Comparison of ENCODE assay signal across 14 cellular contexts in the genomic region with DNA sequence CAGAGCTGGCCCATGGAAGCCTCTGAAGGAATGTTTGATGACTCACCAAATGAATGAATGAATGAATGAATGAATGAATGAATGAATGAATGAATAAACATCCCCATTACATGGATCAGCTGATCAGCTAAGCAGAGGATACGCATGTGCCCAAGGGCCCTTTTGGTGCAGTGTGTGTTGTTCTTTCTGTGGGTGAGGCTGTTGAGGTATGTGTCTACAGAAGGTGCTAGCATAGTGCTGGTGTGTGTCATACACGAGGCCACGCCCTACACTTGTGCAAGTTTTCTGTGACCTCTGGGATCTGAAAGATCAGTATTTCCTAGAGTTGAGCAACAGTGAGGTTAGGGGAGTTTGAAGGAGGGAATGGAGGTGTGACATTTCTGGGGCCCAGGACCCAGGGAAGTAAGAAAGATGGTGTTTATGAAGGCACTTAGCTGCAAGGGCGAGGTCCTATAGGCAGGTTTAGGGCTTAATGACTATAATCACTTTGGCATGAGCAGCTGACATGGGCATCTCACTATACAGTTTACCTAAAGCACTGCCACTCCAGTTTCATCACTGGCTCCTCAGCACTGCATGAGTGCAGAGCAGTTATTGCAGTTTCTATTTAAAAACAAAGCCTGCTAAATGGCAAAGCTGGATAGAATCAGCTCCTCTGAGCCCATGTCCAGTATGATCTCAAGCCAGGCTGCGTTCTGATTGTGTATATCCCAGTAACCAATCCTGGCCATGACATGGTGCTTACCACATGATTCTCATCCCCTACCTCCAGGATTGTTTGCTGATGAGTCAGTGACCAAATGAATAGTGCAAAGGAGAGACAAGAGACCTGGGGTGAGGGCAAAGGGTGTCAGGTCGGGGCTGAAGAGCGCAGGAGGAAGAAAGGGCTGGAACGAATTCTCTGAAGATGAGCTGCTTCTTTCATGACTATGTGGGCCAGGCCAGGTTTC. TPM values are rescaled to one million over a fixed set of nuclear protein-coding genes. Genes with fewer than 3 reads are reported as not detected.
DNase-seq lines count a peak whose midpoint lies in the region; ATAC-seq, FAIRE-seq and TF ChIP-seq lines count a peak whose summit lies in the region.
"Had no signal": no experiment of that assay in that cellular context is flagged by ENCODE, and none has a peak within 500 bp of the region (broad histone marks: within the 10 kb centered on the region; RNA-seq: fewer than 3 reads in every experiment).

No MANE protein-coding gene starts in this region.

- no peaks in the 10 kb centered on the region for H3K9me3 Mint-ChIP-seq in activated T-cell treated with anti-CD3 and anti-CD28 coated beads, Interleukin-2, amount 50 U/mL, for 24 hours
- H3K9me3 Mint-ChIP-seq: mesothelial cell of epicardium had no signal

- TF ChIP-seq RAD21 in A549 (conservative IDR thresholded peaks at IDR 0.05 in 1 of 2, IDR thresholded peaks at IDR 0.05 in 1 of 2): no peak

- TF ChIP-seq CTCF in A549 (IDR thresholded peaks at IDR 0.05): no peak
- TF ChIP-seq CTCF in RWPE1 (conservative IDR thresholded peaks at IDR 0.05; ENCODE audit: low read depth): no peak
- no peak for TF ChIP-seq CTCF in suprapubic skin (IDR thresholded peaks at IDR 0.05)

- FAIRE-seq in A549 (lab: Jason Lieb, UNC): no peak

- TF ChIP-seq EP300 in A549 (IDR thresholded peaks at IDR 0.05) (no peak), suprapubic skin (IDR thresholded peaks at IDR 0.05) (no peak)

- no peaks in the 10 kb centered on the region for H3K36me3 Mint-ChIP-seq in activated T-cell treated with anti-CD3 and anti-CD28 coated beads, Interleukin-2, amount 50 U/mL, for 24 hours (ENCODE audit: low read depth)
- H3K36me3 Mint-ChIP-seq: mesothelial cell of epicardium had no signal

- H3K4me2 ChIP-seq in A549: peak overlapping the region; percentile 53

- H3K9me3 ChIP-seq in A549 (no peaks in the 10 kb centered on the region), suprapubic skin (no peaks in the 10 kb centered on the region)
- H3K9me3 ChIP-seq: BE2C, SJSA1 had no signal

- H3K4me1 ChIP-seq in A549: peaks cover 30% of the 10 kb centered on the region
- peaks cover 4% of the 10 kb centered on the region for H3K4me1 ChIP-seq in suprapubic skin
- H3K4me1 ChIP-seq: BE2C, SJSA1 had no signal

- peaks cover 6% of the 10 kb centered on the region for H3K27me3 Mint-ChIP-seq in activated T-cell treated with anti-CD3 and anti-CD28 coated beads, Interleukin-2, amount 50 U/mL, for 24 hours

- CTCF ChIA-PET in A549 (lab: Yijun Ruan, JAX): interaction anchor here (1.0 to 4.3 kb wide), 5 partner anchors 14 to 466 kb away, joined by 3 to 26 read pairs (median 3); no protein-coding TSS in a partner anchor
- CTCF ChIA-PET in RWPE1 (lab: Yijun Ruan, JAX): interaction anchor here (1.0 to 1.9 kb wide), 3 partner anchors 17 to 18 kb away, joined by 3 to 6 read pairs (median 6); no protein-coding TSS in a partner anchor

- H3K4me3 ChIP-seq in A549: no peak overlapping the region
- H3K4me3 ChIP-seq in suprapubic skin: no peak overlapping the region
- H3K4me3 ChIP-seq: SJSA1 had no signal

- ATAC-seq in A549 (peak; percentile 80 to 84), GM18520 (IDR thresholded peaks at IDR 0.05; ENCODE audit: unreplicated experiment) (no peak), HG03139 (IDR thresholded peaks at IDR 0.05; ENCODE audit: unreplicated experiment) (no peak)

- 32% methylated on average over 8 of the region's 8 CpGs for WGBS in A549 (ENCODE audit: missing lambda C conversion rate)
- WGBS in suprapubic skin: 72% methylated on average over 8 of the region's 8 CpGs

- H3K36me3 ChIP-seq in suprapubic skin: no peaks in the 10 kb centered on the region
- H3K36me3 ChIP-seq: BE2C, SJSA1 had no signal

- TF ChIP-seq POLR2A in A549 (IDR thresholded peaks at IDR 0.05; ENCODE audit: low read length): no peak
- no peak for TF ChIP-seq POLR2A in suprapubic skin (IDR thresholded peaks at IDR 0.05)

- H3K27ac Mint-ChIP-seq in activated T-cell treated with anti-CD3 and anti-CD28 coated beads, Interleukin-2, amount 50 U/mL, for 24 hours: no peak overlapping the region
- H3K27ac Mint-ChIP-seq: mesothelial cell of epicardium had no signal

- no peaks in the 10 kb centered on the region for H3K4me1 Mint-ChIP-seq in activated T-cell treated with anti-CD3 and anti-CD28 coated beads, Interleukin-2, amount 50 U/mL, for 24 hours (ENCODE audit: low read depth)

- POLR2A ChIA-PET in A549 (lab: Yijun Ruan, JAX): no interaction called here
- POLR2A ChIA-PET in RWPE1 (lab: Yijun Ruan, JAX; ENCODE audit: low non-redundant PET): no interaction called here

- peak overlapping the region; percentile 48 to 69; a peak in 5 of 6 replicates for H3K27ac ChIP-seq in A549
- peak overlapping the region; percentile 52 for H3K27ac ChIP-seq in RWPE1
- no peak overlapping the region for H3K27ac ChIP-seq in suprapubic skin
- H3K27ac ChIP-seq: SJSA1 had no signal

- DNase-seq in A549 (ENCODE audit: low read depth in 1 of 2, low spot score in 1 of 2) (peak; percentile 49 to 67), HK-2 (ENCODE audit: unreplicated experiment) (peak; percentile 20), RWPE1 (ENCODE audit: low spot score) (peak; percentile 87), islet precursor cell (peak; percentile 79), suprapubic skin (ENCODE audit: low spot score in 2 of 2) (no peak)
- DNase-seq in activated T-cell treated with anti-CD3 and anti-CD28 coated beads, Interleukin-2, amount 50 U/mL, for 24 hours: no peak
- DNase-seq: activated CD4-positive, alpha-beta T cell treated with anti-CD3 and anti-CD28 coated beads for 4 hours; activated gamma-delta T cell treated with Interleukin-2 at 50 U/mL for 16 hours; BE2C; NCI-H2081 had no signal

- H3K27me3 ChIP-seq in suprapubic skin: no peaks in the 10 kb centered on the region
- H3K27me3 ChIP-seq: BE2C, SJSA1 had no signal

- H3K4me3 Mint-ChIP-seq in activated T-cell treated with anti-CD3 and anti-CD28 coated beads, Interleukin-2, amount 50 U/mL, for 24 hours: no peak overlapping the region
- H3K4me3 Mint-ChIP-seq: mesothelial cell of epicardium had no signal

TF ChIP-seq in A549, 52 proteins besides CTCF, POLR2A, EP300 and RAD21 (continues in another document):
- TF ChIP-seq GATA3 (IDR thresholded peaks at IDR 0.05; ENCODE audit: borderline replicate concordance): no peak
- no peak for TF ChIP-seq HOXB5 (CRISPR knock-in tag; IDR thresholded peaks at IDR 0.05)
- peak; percentile 77 to 80 for TF ChIP-seq CEBPB (IDR thresholded peaks at IDR 0.05)
- no peak for TF ChIP-seq ZC3H11A (IDR thresholded peaks at IDR 0.05)
- no peak for TF ChIP-seq KDM5A (IDR thresholded peaks at IDR 0.05)
- TF ChIP-seq MYC (IDR thresholded peaks at IDR 0.05; ENCODE audit: borderline replicate concordance, low read length): no peak
- TF ChIP-seq, protein P1, sequence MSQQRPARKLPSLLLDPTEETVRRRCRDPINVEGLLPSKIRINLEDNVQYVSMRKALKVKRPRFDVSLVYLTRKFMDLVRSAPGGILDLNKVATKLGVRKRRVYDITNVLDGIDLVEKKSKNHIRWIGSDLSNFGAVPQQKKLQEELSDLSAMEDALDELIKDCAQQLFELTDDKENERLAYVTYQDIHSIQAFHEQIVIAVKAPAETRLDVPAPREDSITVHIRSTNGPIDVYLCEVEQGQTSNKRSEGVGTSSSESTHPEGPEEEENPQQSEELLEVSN (IDR thresholded peaks at IDR 0.05; ENCODE audit: borderline replicate concordance, low read depth): no peak
- no peak for TF ChIP-seq FOSB (CRISPR knock-in tag; IDR thresholded peaks at IDR 0.05)
- no peak for TF ChIP-seq NPAS2 (CRISPR knock-in tag; IDR thresholded peaks at IDR 0.05; ENCODE audit: borderline replicate concordance)
- TF ChIP-seq FOSL2 (IDR thresholded peaks at IDR 0.05): peak; percentile 26; the same call in 1 of the 2 replicates
- TF ChIP-seq FOSL2 (CRISPR knock-in tag; IDR thresholded peaks at IDR 0.05): peak; percentile 56
- TF ChIP-seq, protein P2, sequence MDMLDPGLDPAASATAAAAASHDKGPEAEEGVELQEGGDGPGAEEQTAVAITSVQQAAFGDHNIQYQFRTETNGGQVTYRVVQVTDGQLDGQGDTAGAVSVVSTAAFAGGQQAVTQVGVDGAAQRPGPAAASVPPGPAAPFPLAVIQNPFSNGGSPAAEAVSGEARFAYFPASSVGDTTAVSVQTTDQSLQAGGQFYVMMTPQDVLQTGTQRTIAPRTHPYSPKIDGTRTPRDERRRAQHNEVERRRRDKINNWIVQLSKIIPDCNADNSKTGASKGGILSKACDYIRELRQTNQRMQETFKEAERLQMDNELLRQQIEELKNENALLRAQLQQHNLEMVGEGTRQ (IDR thresholded peaks at IDR 0.05): no peak
- TF ChIP-seq CBX2 (IDR thresholded peaks at IDR 0.05; ENCODE audit: borderline replicate concordance, low read depth): no peak
- TF ChIP-seq ZNF302 (CRISPR knock-in tag; IDR thresholded peaks at IDR 0.05): no peak
- TF ChIP-seq TFCP2L1 (CRISPR knock-in tag; IDR thresholded peaks at IDR 0.05): no peak
- TF ChIP-seq JUN (IDR thresholded peaks at IDR 0.05): no peak
- no peak for TF ChIP-seq CBX8 (IDR thresholded peaks at IDR 0.05)
- TF ChIP-seq MAZ (IDR thresholded peaks at IDR 0.05; ENCODE audit: borderline replicate concordance, low read depth, low read length): no peak
- TF ChIP-seq PHF8 (IDR thresholded peaks at IDR 0.05; ENCODE audit: borderline replicate concordance, low read depth): no peak
- no peak for TF ChIP-seq RNF2 (IDR thresholded peaks at IDR 0.05; ENCODE audit: borderline replicate concordance, low read depth)
- TF ChIP-seq, protein P3, sequence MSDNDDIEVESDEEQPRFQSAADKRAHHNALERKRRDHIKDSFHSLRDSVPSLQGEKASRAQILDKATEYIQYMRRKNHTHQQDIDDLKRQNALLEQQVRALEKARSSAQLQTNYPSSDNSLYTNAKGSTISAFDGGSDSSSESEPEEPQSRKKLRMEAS (IDR thresholded peaks at IDR 0.05): 0 out of 2 replicates have a peak, but pooled peaks have one; percentile 12
- TF ChIP-seq, protein P4, sequence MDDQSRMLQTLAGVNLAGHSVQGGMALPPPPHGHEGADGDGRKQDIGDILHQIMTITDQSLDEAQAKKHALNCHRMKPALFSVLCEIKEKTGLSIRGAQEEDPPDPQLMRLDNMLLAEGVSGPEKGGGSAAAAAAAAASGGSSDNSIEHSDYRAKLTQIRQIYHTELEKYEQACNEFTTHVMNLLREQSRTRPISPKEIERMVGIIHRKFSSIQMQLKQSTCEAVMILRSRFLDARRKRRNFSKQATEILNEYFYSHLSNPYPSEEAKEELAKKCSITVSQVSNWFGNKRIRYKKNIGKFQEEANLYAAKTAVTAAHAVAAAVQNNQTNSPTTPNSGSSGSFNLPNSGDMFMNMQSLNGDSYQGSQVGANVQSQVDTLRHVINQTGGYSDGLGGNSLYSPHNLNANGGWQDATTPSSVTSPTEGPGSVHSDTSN (IDR thresholded peaks at IDR 0.05): no peak

RNA-seq across cellular contexts. Expression of a gene that starts 36.4 kb away (rescaled TPM):
- polyA plus RNA-seq in A549 (2011; rRNA removed) (6.7 and 7.4 TPM in 2 replicates), A549 (2017; fragmentation: RNase III; extraction: RNeasy Plus Mini Kit Qiagen cat#74134 plus additional on column Dnase treatment) (5.7 to 6.4 TPM (median 6.0 TPM) in 3 replicates)
- polyA plus RNA-seq in A549 (2012; cell fraction: cytosol; rRNA removed): 6.0 and 6.6 TPM in 2 replicates
- polyA plus RNA-seq in A549 (2012; cell fraction: nucleus; rRNA removed): 8.8 TPM in 2 replicates
- polyA minus RNA-seq in A549 (2011; rRNA and poly(A)+ RNA removed): 4.3 and 4.4 TPM in 2 replicates
- 1 to 10 TPM; 1.1 to 2.7 (median 1.5) TPM for total RNA-seq in suprapubic skin

Comparison
In these comparisons a context has a peak if more than half of its experiments do, and no peak if none do; other contexts are left out.
1. ATAC-seq: peak in A549 (2 of 2); none in GM18520 (single experiment) and HG03139 (single experiment).
2. DNase-seq: peak in A549 (2 of 2), HK-2 (single experiment), RWPE1 (single experiment) and islet precursor cell (single experiment); none in activated T-cell treated with anti-CD3 and anti-CD28 coated beads, Interleukin-2, amount 50 U/mL, for 24 hours (single experiment) and suprapubic skin (0 of 2).